Comparison of ENCODE assay signal across 11 cellular contexts in genomic region chr9:127707766-127708165, GRCh38. TPM values are rescaled to one million over a fixed set of nuclear protein-coding genes. Genes with fewer than 3 reads are reported as not detected.
DNase-seq lines count a peak whose midpoint lies in the region; ATAC-seq and TF ChIP-seq lines count a peak whose summit lies in the region.
"Had no signal": no experiment of that assay in that cellular context is flagged by ENCODE, and none has a peak within 500 bp of the region (broad histone marks: within the 10 kb centered on the region; RNA-seq: fewer than 3 reads in every experiment).

No MANE protein-coding gene starts in this region.

- no peak overlapping the region for H3K27ac Mint-ChIP-seq in GM23338

- DNase-seq in COLO668 (lab: John Stamatoyannopoulos, UW; ENCODE audit: unreplicated experiment) (peak; percentile 56), GM23338 (ENCODE audit: low spot score) (peak; percentile 68), T-helper 2 cell (peak in 3 of 5 experiments; percentile 38 to 70 (median 43)), foreskin fibroblast (no peak), GOT3 (lab: John Stamatoyannopoulos, UW) (no peak)

- peak overlapping the region; percentile 33; the same call in 1 of the 3 replicates for H3K4me3 Mint-ChIP-seq in GM23338

- peaks cover 9% of the 10 kb centered on the region for H3K27me3 Mint-ChIP-seq in GM23338 (ENCODE audit: insufficient read depth, low read depth, poor library complexity)

- H3K36me3 Mint-ChIP-seq in GM23338 (ENCODE audit: low read depth): no peaks in the 10 kb centered on the region; the same call in 2 of the 3 replicates

- no peaks in the 10 kb centered on the region for H3K9me2 ChIP-seq in GM23338 (ENCODE audit: insufficient read depth)

- ATAC-seq in GM23338: peak; percentile 16
- peak; percentile 61 for ATAC-seq in esophagus mucosa
- no peak for ATAC-seq in GM18517 (IDR thresholded peaks at IDR 0.05; ENCODE audit: unreplicated experiment)
- no peak for ATAC-seq in HG03108 (IDR thresholded peaks at IDR 0.05; ENCODE audit: unreplicated experiment)

- no peaks in the 10 kb centered on the region for H4K20me1 ChIP-seq in GM23338 (replicated peaks; ENCODE audit: insufficient read depth)

- 0 out of 2 replicates have a peak, but pooled peaks cover 9% of the 10 kb centered on the region for H3F3A ChIP-seq in GM23338 (replicated peaks; ENCODE audit: low read depth)

- no peaks in the 10 kb centered on the region for H3K27me3 ChIP-seq in GM23338 (ENCODE audit: insufficient read depth)
- H3K27me3 ChIP-seq: pancreas, SJSA1 had no signal

- H3K36me3 ChIP-seq in GM23338 (ENCODE audit: insufficient read depth): no peaks in the 10 kb centered on the region
- H3K36me3 ChIP-seq: pancreas, SJSA1 had no signal

- H3K27ac ChIP-seq in GM23338 (ENCODE audit: low read depth): no peak overlapping the region
- H3K27ac ChIP-seq: pancreas, SJSA1 had no signal

- TF ChIP-seq CTCF in GM23338 (conservative IDR thresholded peaks at IDR 0.05; ENCODE audit: low read depth in 2 of 2): peak; percentile 44 to 69
- no peak for TF ChIP-seq CTCF in foreskin fibroblast (IDR thresholded peaks at IDR 0.05; ENCODE audit: low read depth, low read length)

- H3K4me3 ChIP-seq in GM23338 (no peak overlapping the region), foreskin fibroblast (ENCODE audit: low read depth in 1 of 2, low read length in 2 of 2) (no peak overlapping the region)
- H3K4me3 ChIP-seq: pancreas, SJSA1 had no signal

- H2AFZ ChIP-seq in GM23338: no peak overlapping the region

- H3K4me1 ChIP-seq in GM23338 (ENCODE audit: insufficient read depth): peaks cover 15% of the 10 kb centered on the region
- H3K4me1 ChIP-seq: SJSA1 had no signal

- H3K79me2 ChIP-seq in GM23338 (replicated peaks; ENCODE audit: insufficient read depth): no peaks in the 10 kb centered on the region

- H3K4me2 ChIP-seq in GM23338: no peak overlapping the region

- peaks cover 4% of the 10 kb centered on the region; the same call in 2 of the 3 replicates for H3K9me3 Mint-ChIP-seq in GM23338
- H3K9me3 Mint-ChIP-seq: IgD-negative memory B cell had no signal

- H3K4me1 Mint-ChIP-seq in GM23338: peaks cover 31% of the 10 kb centered on the region

TF ChIP-seq in GM23338, 12 proteins besides CTCF, POLR2A, EP300 and RAD21:
- TF ChIP-seq ETS1 (IDR thresholded peaks at IDR 0.05) (no peak), ZNF331 (CRISPR knock-in tag; IDR thresholded peaks at IDR 0.05; ENCODE audit: low read depth) (no peak), JUNB (IDR thresholded peaks at IDR 0.05; ENCODE audit: unreplicated experiment) (no peak), NANOG (IDR thresholded peaks at IDR 0.05; ENCODE audit: borderline replicate concordance) (no peak), REST (IDR thresholded peaks at IDR 0.05; ENCODE audit: unreplicated experiment) (no peak)

RNA-seq across cellular contexts. Expression of gene CFAP157, which starts 1.0 kb away (rescaled TPM):
- 0.17 TPM in 1 of 2 replicates, not detected in the other for total RNA-seq in GM23338 (2014; rRNA removed; shearing (Covaris generic))
- polyA plus RNA-seq in GM23338 (2016; fragmentation: Nextera tagmentation; extraction: Ambion mirVana): 0.55 and 0.78 TPM in 2 replicates
- not detected for total RNA-seq in esophagus mucosa
- polyA plus RNA-seq: IgD-negative memory B cell had no signal

RNA-seq across cellular contexts. Expression of gene PTRH1, which starts 7.7 kb away (rescaled TPM):
- 9.5 and 15.1 TPM in 2 replicates for total RNA-seq in GM23338 (2014; rRNA removed; shearing (Covaris generic))
- polyA plus RNA-seq in GM23338 (2016; fragmentation: Nextera tagmentation; extraction: Ambion mirVana): 18.6 and 18.9 TPM in 2 replicates
- 7.9 TPM for total RNA-seq in esophagus mucosa

RNA-seq across cellular contexts. Expression of gene TTC16, which starts 8.1 kb away (rescaled TPM):
- not detected in 2 replicates for total RNA-seq in GM23338 (2014; rRNA removed; shearing (Covaris generic))
- not detected in 2 replicates for polyA plus RNA-seq in GM23338 (2016; fragmentation: Nextera tagmentation; extraction: Ambion mirVana)
- total RNA-seq in esophagus mucosa: not detected
- total RNA-seq: SJSA1 had no signal
- polyA plus RNA-seq: IgD-negative memory B cell had no signal

RNA-seq across cellular contexts. Expression of gene TOR2A, which starts 27.3 kb away (rescaled TPM):
- total RNA-seq in GM23338 (2014; rRNA removed; shearing (Covaris generic)): 21.1 and 23.5 TPM in 2 replicates
- polyA plus RNA-seq in GM23338 (2016; fragmentation: Nextera tagmentation; extraction: Ambion mirVana): 14.4 TPM in 2 replicates
- 9.5 TPM for total RNA-seq in esophagus mucosa

Comparison
In these comparisons a context has a peak if more than half of its experiments do, and no peak if none do; other contexts are left out.
1. DNase-seq: peak in COLO668 (single experiment), GM23338 (single experiment) and T-helper 2 cell (3 of 5); none in foreskin fibroblast (0 of 2) and GOT3 (single experiment).
2. ATAC-seq: peak in GM23338 (single experiment) and esophagus mucosa (single experiment); none in GM18517 (single experiment) and HG03108 (single experiment).